ENCODE assay signal across 15 cellular contexts in the genomic region with DNA sequence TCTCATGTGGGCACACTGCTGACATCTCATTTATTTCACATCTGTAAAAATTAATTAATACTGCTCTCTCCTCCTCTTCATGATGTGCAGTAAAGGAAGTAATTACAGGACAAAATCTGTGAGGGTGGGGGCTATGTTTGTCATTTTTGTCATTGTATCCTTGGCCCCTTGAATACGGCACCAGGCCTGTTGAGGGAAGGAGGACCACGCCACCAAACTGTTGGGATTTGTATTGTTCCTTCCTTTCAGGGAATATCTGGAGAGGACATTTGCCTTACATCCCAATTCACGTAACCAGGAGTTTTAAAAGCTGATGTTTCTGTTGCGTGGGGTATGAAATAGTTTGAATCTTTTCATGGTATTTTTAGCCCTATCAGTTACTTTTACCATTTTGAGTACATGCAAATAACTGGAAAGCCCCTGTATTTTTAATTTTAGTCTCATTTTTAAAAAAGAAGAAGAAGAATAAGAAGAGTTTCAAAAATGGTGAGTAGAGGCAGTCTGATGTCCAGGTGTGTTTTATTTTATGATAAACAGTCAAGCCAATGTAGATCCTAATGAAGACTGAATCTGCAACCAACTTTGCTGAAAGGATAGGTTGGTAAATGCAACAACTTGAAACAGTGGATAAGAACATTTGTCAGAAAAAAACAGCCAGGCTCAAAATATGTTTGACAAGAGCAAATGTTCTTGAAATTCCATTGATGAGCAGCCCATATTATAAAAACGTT. TPM values are rescaled to one million over a fixed set of nuclear protein-coding genes. Genes with fewer than 3 reads are reported as not detected.
DNase-seq lines count a peak whose midpoint lies in the region; ATAC-seq, FAIRE-seq and TF ChIP-seq lines count a peak whose summit lies in the region.
"Had no signal": no experiment of that assay in that cellular context is flagged by ENCODE, and none has a peak within 500 bp of the region (broad histone marks: within the 10 kb centered on the region; RNA-seq: fewer than 3 reads in every experiment).

No MANE protein-coding gene starts in this region.

- H3K79me2 ChIP-seq in SU-DHL-6 (ENCODE audit: insufficient read depth, low read length) = peaks cover 34% of the 10 kb centered on the region

- FAIRE-seq in pancreas (lab: Jason Lieb, UNC) = no peak
- FAIRE-seq in H54 (lab: Jason Lieb, UNC) = no peak
- FAIRE-seq: A204.1, kidney had no signal

- no peaks in the 10 kb centered on the region for H4K20me1 ChIP-seq in SU-DHL-6 (ENCODE audit: low read depth, low read length)

- no peak overlapping the region for H2AFZ ChIP-seq in SU-DHL-6 (ENCODE audit: low read depth, low read length, severe bottlenecking)

- 84% methylated on average over 5 of the region's 5 CpGs for WGBS in right cardiac atrium
- 75 to 88% methylated on average over 5 of the region's 5 CpGs for WGBS in pancreas, 2 donors

- no peaks in the 10 kb centered on the region for H3K9me2 ChIP-seq in SU-DHL-6 (replicated peaks; ENCODE audit: insufficient read depth, low read length)

- H3K36me3 ChIP-seq in SU-DHL-6 (ENCODE audit: low read length) (peaks cover 71% of the 10 kb centered on the region), pancreas (peaks cover 0 to 4% (median 3%) of the 10 kb centered on the region in 3 donors)
- H3K36me3 ChIP-seq: adrenal gland had no signal

- H3K9ac ChIP-seq in SU-DHL-6 (ENCODE audit: low read length) = peak overlapping the region; percentile 63

- H3K27ac ChIP-seq in right cardiac atrium (ENCODE audit: low read length) = peak overlapping the region; percentile 84
- peak overlapping the region; percentile 97 for H3K27ac ChIP-seq in SU-DHL-6 (ENCODE audit: low read depth, low read length)
- H3K27ac ChIP-seq in pancreas = no peak overlapping the region
- H3K27ac ChIP-seq: adrenal gland had no signal

- DNase-seq in right cardiac atrium (no peak), left ventricle myocardium superior (no peak), NCI-H82 (lab: John Stamatoyannopoulos, UW) (no peak), pancreas (no peak), H54 (ENCODE audit: insufficient read length, low spot score) (no peak), activated gamma-delta T cell (lab: John Stamatoyannopoulos, UW) (no peak)
- DNase-seq: adrenal gland; Caco-2; kidney; naive thymus-derived CD8-positive, alpha-beta T cell; NCI-H1417; NCI-H69 had no signal

- H3F3A ChIP-seq in SU-DHL-6 (ENCODE audit: insufficient read depth) = peaks cover 83% of the 10 kb centered on the region

- no peaks in the 10 kb centered on the region for H3K27me3 ChIP-seq in right cardiac atrium (ENCODE audit: control insufficient read depth, insufficient read depth)
- no peaks in the 10 kb centered on the region for H3K27me3 ChIP-seq in SU-DHL-6 (ENCODE audit: low read length)
- no peaks in the 10 kb centered on the region for H3K27me3 ChIP-seq in pancreas
- H3K27me3 ChIP-seq: adrenal gland had no signal

- peak overlapping the region; percentile 74 for H3K4me2 ChIP-seq in SU-DHL-6 (ENCODE audit: low read depth, low read length, poor library complexity, severe bottlenecking)

- intact Hi-C loops in right cardiac atrium (cut with DNase I) = loop anchor here in 2 of 4 donors (10.0 kb wide), 2 partner anchors 46 to 56 kb away; partner anchors contain the start of gene RASGRP3 (in 1 of the 2)
- intact Hi-C loops in left ventricle myocardium superior (cut with micrococcal nuclease) = loop anchor here (10.0 kb wide), 1 partner anchor 46 kb away; no protein-coding TSS in a partner anchor
- intact Hi-C loops in pancreas (cut with DNase I) = no loop called here

- ATAC-seq in right cardiac atrium (no peak), left ventricle myocardium superior (no peak), HG02798 (IDR thresholded peaks at IDR 0.05; ENCODE audit: poor library complexity, unreplicated experiment) (peak; percentile 50), pancreas (no peak)
- ATAC-seq: naive thymus-derived CD8-positive, alpha-beta T cell had no signal

- no peak for TF ChIP-seq CTCF in SU-DHL-6 (IDR thresholded peaks at IDR 0.05; ENCODE audit: insufficient read depth, low read length, poor library complexity, severe bottlenecking)
- TF ChIP-seq CTCF in pancreas (IDR thresholded peaks at IDR 0.05) = no peak

- H3K9me3 ChIP-seq in right cardiac atrium (ENCODE audit: control insufficient read depth, low read length) = no peaks in the 10 kb centered on the region
- no peaks in the 10 kb centered on the region for H3K9me3 ChIP-seq in SU-DHL-6 (ENCODE audit: insufficient read depth, low read length)
- H3K9me3 ChIP-seq in pancreas = no peaks in the 10 kb centered on the region
- H3K9me3 ChIP-seq: adrenal gland, Caco-2 had no signal

- H3K4me1 ChIP-seq in right cardiac atrium (ENCODE audit: control insufficient read depth, insufficient read depth, low read length) (peaks cover 5% of the 10 kb centered on the region), pancreas (no peaks in the 10 kb centered on the region)
- H3K4me1 ChIP-seq: adrenal gland, Caco-2 had no signal

- H3K4me3 ChIP-seq in right cardiac atrium (ENCODE audit: low read length) (no peak overlapping the region), SU-DHL-6 (ENCODE audit: insufficient read depth, low read length, poor library complexity, severe bottlenecking) (peak overlapping the region; percentile 6), pancreas (no peak overlapping the region)
- H3K4me3 ChIP-seq: adrenal gland had no signal

- no peak for TF ChIP-seq POLR2A in H54 (IDR thresholded peaks at IDR 0.05; ENCODE audit: low read depth, low read length)

RNA-seq across cellular contexts. Expression of gene RASGRP3, which starts 54.3 kb away (rescaled TPM):
- total RNA-seq in right cardiac atrium (10 to 100 TPM; 38.2 to 61.6 (median 49.6) TPM), left ventricle myocardium superior (53.8 TPM), pancreas (10 to 100 TPM in 2 of 6 donors, 1 to 10 TPM in 3, under 1 TPM in 1; 0.92 to 14.9 (median 3.0) TPM)
- polyA plus RNA-seq in right cardiac atrium (22.7 TPM), pancreas (1 to 10 TPM; 2.1 to 3.4 TPM)

Comparison
In these comparisons a context has a peak if more than half of its experiments do, and no peak if none do; other contexts are left out.
1. H3K27ac ChIP-seq: peak in right cardiac atrium (single experiment) and SU-DHL-6 (single experiment); none in pancreas (0 of 4).